Comparison of ENCODE assay signal across 27 cellular contexts in genomic region chr14:36302823-36303222, GRCh38.
"Had no signal": no experiment of that assay in that cellular context is flagged by ENCODE, and none has a peak within 500 bp of the region (broad histone marks: within the 10 kb centered on the region; RNA-seq: fewer than 3 reads in every experiment).

No MANE protein-coding gene starts in this region.

- H3K9me3 ChIP-seq: adrenal gland, body of pancreas, esophagus muscularis mucosa, heart left ventricle, ovary, right lobe of liver, stomach, thyroid gland had no signal

- H3K27me3 ChIP-seq: adrenal gland, body of pancreas, esophagus muscularis mucosa, foreskin keratinocyte, heart left ventricle, ovary, right lobe of liver, stomach, thyroid gland had no signal

- H3K9me3 Mint-ChIP-seq: activated CD8-positive, alpha-beta T cell treated with anti-CD3 and anti-CD28 coated beads for 36 hours; activated naive CD4-positive, alpha-beta T cell treated with anti-CD3 and anti-CD28 coated beads, Interleukin-2, amount 50 U/mL, for 72 hours; activated T-cell treated with anti-CD3 and anti-CD28 coated beads, Interleukin-2, amount 50 U/mL, for 72 hours; immature natural killer cell; naive B cell; WTC11 had no signal

- H3K27ac ChIP-seq: adrenal gland, body of pancreas, esophagus muscularis mucosa, foreskin keratinocyte, heart left ventricle, ovary, right lobe of liver had no signal

- H3K4me1 Mint-ChIP-seq: naive B cell, WTC11 had no signal

- H3K27ac Mint-ChIP-seq: activated CD8-positive, alpha-beta T cell treated with anti-CD3 and anti-CD28 coated beads for 36 hours; activated naive CD4-positive, alpha-beta T cell treated with anti-CD3 and anti-CD28 coated beads, Interleukin-2, amount 50 U/mL, for 72 hours; activated T-cell treated with anti-CD3 and anti-CD28 coated beads, Interleukin-2, amount 50 U/mL, for 72 hours; immature natural killer cell; progenitor cell of endocrine pancreas; WTC11 had no signal

- DNase-seq: activated CD4-positive, alpha-beta T cell treated with anti-CD3 and anti-CD28 coated beads, Interleukin-2, amount 50 U/mL, for 1 hour; activated CD8-positive, alpha-beta T cell treated with anti-CD3 and anti-CD28 coated beads for 36 hours; activated naive CD4-positive, alpha-beta T cell; activated T-cell treated with anti-CD3 and anti-CD28 coated beads, Interleukin-2, amount 50 U/mL, for 72 hours; adrenal gland; aorta; body of pancreas; dermis blood vessel endothelial cell; effector CD4-positive, alpha-beta T cell; foreskin keratinocyte; hypothalamus; immature natural killer cell; kidney; naive B cell; ovary; right lobe of liver; stimulated activated CD4-positive, alpha-beta T cell treated with anti-CD3 and anti-CD28 coated beads, Interleukin-4, amount 100 ng/mL, for 1 hour; stomach; T-helper 2 cell; thyroid gland had no signal

- H3K4me3 ChIP-seq: adrenal gland, body of pancreas, esophagus muscularis mucosa, heart left ventricle, lung, ovary, right lobe of liver, stomach, thyroid gland had no signal

- ATAC-seq: activated CD8-positive, alpha-beta T cell treated with anti-CD3 and anti-CD28 coated beads for 36 hours; activated naive CD4-positive, alpha-beta T cell treated with anti-CD3 and anti-CD28 coated beads, Interleukin-2, amount 50 U/mL, for 72 hours; activated T-cell treated with anti-CD3 and anti-CD28 coated beads, Interleukin-2, amount 50 U/mL, for 72 hours; body of pancreas; foreskin keratinocyte; heart left ventricle; left lobe of liver; WTC11 had no signal

- H3K4me1 ChIP-seq: body of pancreas, esophagus muscularis mucosa, foreskin keratinocyte, heart left ventricle, right lobe of liver had no signal

- H3K36me3 ChIP-seq: ovary had no signal

- H3K4me3 Mint-ChIP-seq: activated CD8-positive, alpha-beta T cell treated with anti-CD3 and anti-CD28 coated beads for 36 hours; activated T-cell treated with anti-CD3 and anti-CD28 coated beads, Interleukin-2, amount 50 U/mL, for 72 hours; immature natural killer cell; naive B cell; WTC11 had no signal

- H3K27me3 Mint-ChIP-seq: activated CD8-positive, alpha-beta T cell treated with anti-CD3 and anti-CD28 coated beads for 36 hours; naive B cell; progenitor cell of endocrine pancreas had no signal
